ENCODE assay signal across 6 cellular contexts in genomic region chr12:120261951-120262851, GRCh38.
DNase-seq lines count a peak whose midpoint lies in the region; ATAC-seq lines count a peak whose summit lies in the region.

No MANE protein-coding gene starts in this region.

- DNase-seq in ELR (ENCODE audit: low read depth), result peak; percentile 94
- no peak for DNase-seq in NCI-H748 treated with DMSO at 0.1 percent for 48 hours (lab: John Stamatoyannopoulos, UW)

- no peak for ATAC-seq in GM19397 (IDR thresholded peaks at IDR 0.05; ENCODE audit: unreplicated experiment)
- no peak for ATAC-seq in HG03139 (IDR thresholded peaks at IDR 0.05; ENCODE audit: unreplicated experiment)

- peaks cover 41% of the 10 kb centered on the region for H3K4me1 ChIP-seq in mucosa of stomach (ENCODE audit: control insufficient read depth, insufficient read depth, low read length)

- H3K9ac ChIP-seq in mucosa of stomach (ENCODE audit: low read length), result peak overlapping the region; percentile 32

- H3K27me3 ChIP-seq in mucosa of stomach (ENCODE audit: control insufficient read depth, insufficient read depth, low read length), result no peaks in the 10 kb centered on the region

- no peaks in the 10 kb centered on the region for H3K9me3 ChIP-seq in mucosa of stomach (ENCODE audit: control insufficient read depth, low read length)

- peak overlapping the region; percentile 1 for H3K27ac ChIP-seq in angular gyrus (ENCODE audit: low read depth, low read length)

- H3K36me3 ChIP-seq in mucosa of stomach (ENCODE audit: control insufficient read depth, insufficient read depth, low read length), result no peaks in the 10 kb centered on the region

- H3K4me3 ChIP-seq in mucosa of stomach (ENCODE audit: low read length), result no peak overlapping the region
